Comparison of ENCODE assay signal across 8 cellular contexts in the genomic region with DNA sequence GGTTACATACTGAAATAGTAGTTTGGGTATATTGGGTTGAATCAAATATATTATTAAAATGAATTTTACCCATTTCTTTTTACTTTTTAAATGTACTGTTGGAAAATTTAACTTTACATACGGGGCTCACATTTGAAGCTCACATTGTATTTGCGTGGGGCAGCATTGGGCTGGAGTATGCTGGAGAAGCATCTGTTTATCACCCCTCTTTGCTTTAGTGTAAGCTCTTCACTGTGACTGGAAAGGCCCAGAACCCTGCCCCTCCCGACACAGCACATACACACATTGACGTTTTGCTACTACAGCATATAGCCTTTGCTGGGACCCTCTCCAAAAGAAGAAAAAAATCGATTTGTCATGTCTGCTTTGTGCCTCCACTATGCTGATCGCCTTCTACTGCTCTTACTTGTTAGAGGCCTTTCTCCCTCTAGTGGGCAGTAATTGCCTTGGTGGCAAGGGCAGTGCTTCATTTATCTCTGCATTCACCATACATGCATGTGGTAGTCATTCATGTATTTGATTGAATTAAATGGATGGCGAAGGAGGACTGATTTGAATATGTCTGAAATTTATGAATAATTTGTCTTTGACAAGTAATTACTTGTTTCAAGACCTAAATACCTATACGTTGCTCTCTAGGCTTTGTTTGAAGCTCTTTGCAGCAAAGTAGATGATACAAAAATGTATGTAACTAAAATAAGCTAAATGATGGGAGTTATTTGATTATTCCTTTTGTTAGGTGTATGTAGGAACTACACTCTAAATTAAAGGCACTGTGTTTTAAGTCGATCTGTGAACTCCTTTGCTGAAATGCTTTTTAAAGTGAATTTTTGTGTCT. TPM values are rescaled to one million over a fixed set of nuclear protein-coding genes. Genes with fewer than 3 reads are reported as not detected.
DNase-seq lines count a peak whose midpoint lies in the region; ATAC-seq, FAIRE-seq and TF ChIP-seq lines count a peak whose summit lies in the region.

No MANE protein-coding gene starts in this region.

- H4K20me1 ChIP-seq in neural cell (ENCODE audit: insufficient read depth), result peaks cover 2% of the 10 kb centered on the region

- DNase-seq in NCI-H146 (lab: John Stamatoyannopoulos, UW) (peak; percentile 61), NCI-H146 treated with DMSO at 0.1 percent for 48 hours (lab: John Stamatoyannopoulos, UW; ENCODE audit: unreplicated experiment) (no peak), SKM-1 treated with dmso at 0.1 percent for 144 hours (lab: John Stamatoyannopoulos, UW; ENCODE audit: unreplicated experiment) (peak; percentile 53), fibroblast of gingiva (ENCODE audit: low read depth) (peak; percentile 69), frontal cortex (ENCODE audit: low spot score in 2 of 2) (no peak)
- DNase-seq in Jurkat, Clone E6-1 (ENCODE audit: low read depth, low spot score), result peak; percentile 62

- H3K4me2 ChIP-seq in neural cell (ENCODE audit: low read length), result no peak overlapping the region

- peak; percentile 63 for TF ChIP-seq CTCF in neural cell (IDR thresholded peaks at IDR 0.05; ENCODE audit: poor library complexity, severe bottlenecking)

- no peak overlapping the region for H3K27ac ChIP-seq in neural cell (ENCODE audit: low read length)

- no peaks in the 10 kb centered on the region for H3F3A ChIP-seq in neural cell (ENCODE audit: insufficient read depth, low read length, poor library complexity, severe bottlenecking)

- FAIRE-seq in frontal cortex (lab: Jason Lieb, UNC), result no peak

- ATAC-seq in HG02798 (IDR thresholded peaks at IDR 0.05; ENCODE audit: poor library complexity, unreplicated experiment), result no peak

- peak; percentile 64 for TF ChIP-seq RAD21 in neural cell (conservative IDR thresholded peaks at IDR 0.05)

- no peaks in the 10 kb centered on the region for H3K27me3 ChIP-seq in neural cell (ENCODE audit: insufficient read depth, low read depth, low read length)

- H3K4me3 ChIP-seq in Jurkat, Clone E6-1 (ENCODE audit: low read length), result no peak overlapping the region
- H3K4me3 ChIP-seq in neural cell (ENCODE audit: low read length), result no peak overlapping the region

- H3K9me2 ChIP-seq in neural cell (ENCODE audit: insufficient read depth, low read length), result no peaks in the 10 kb centered on the region

- TF ChIP-seq EP300 in neural cell (conservative IDR thresholded peaks at IDR 0.05; ENCODE audit: poor library complexity, severe bottlenecking), result no peak

- H3K36me3 ChIP-seq in neural cell (ENCODE audit: insufficient read depth, low read length), result peaks cover 13% of the 10 kb centered on the region

- H3K9ac ChIP-seq in neural cell (ENCODE audit: low read length), result no peak overlapping the region

- peaks cover 9% of the 10 kb centered on the region for H3K79me2 ChIP-seq in neural cell (replicated peaks; ENCODE audit: insufficient read depth, low read length)

- no peaks in the 10 kb centered on the region for H3K9me3 ChIP-seq in neural cell (ENCODE audit: low read length)

- no peak overlapping the region for H2AFZ ChIP-seq in neural cell (ENCODE audit: low read depth, low read length)

TF ChIP-seq in neural cell, 6 proteins besides CTCF, POLR2A, EP300 and RAD21:
- TF ChIP-seq MXI1 (conservative IDR thresholded peaks at IDR 0.05; ENCODE audit: poor library complexity, severe bottlenecking), result no peak
- TF ChIP-seq SMC3 (conservative IDR thresholded peaks at IDR 0.05; ENCODE audit: poor library complexity), result peak; percentile 65

RNA-seq across cellular contexts. Expression of a gene that starts 37.4 kb away (rescaled TPM):
- 212 TPM for polyA plus RNA-seq in Jurkat, Clone E6-1 (2012; ENCODE audit: insufficient read depth, insufficient read length)
- 236 and 317 TPM in 2 replicates for polyA plus RNA-seq in neural cell
- 284 and 388 TPM in 2 replicates for polyA minus RNA-seq in neural cell
- total RNA-seq in frontal cortex, result 118 TPM

Comparison
In these comparisons a context has a peak if more than half of its experiments do, and no peak if none do; other contexts are left out.
1. DNase-seq: peak in NCI-H146 (single experiment), Jurkat, Clone E6-1 (single experiment), SKM-1 treated with dmso at 0.1 percent for 144 hours (single experiment) and fibroblast of gingiva (single experiment); none in NCI-H146 treated with DMSO at 0.1 percent for 48 hours (single experiment) and frontal cortex (0 of 2).